In genomic region chr9:127541865-127542264, GRCh38 we compare ENCODE assay signal across 13 cellular contexts.
DNase-seq lines count a peak whose midpoint lies in the region; ATAC-seq and TF ChIP-seq lines count a peak whose summit lies in the region.
"Had no signal": no experiment of that assay in that cellular context is flagged by ENCODE, and none has a peak within 500 bp of the region (broad histone marks: within the 10 kb centered on the region; RNA-seq: fewer than 3 reads in every experiment).

No MANE protein-coding gene starts in this region.

- peaks cover 87% of the 10 kb centered on the region for H3K4me1 ChIP-seq in RWPE2 (ENCODE audit: insufficient read depth, poor library complexity, severe bottlenecking)
- H3K4me1 ChIP-seq in esophagus muscularis mucosa = peaks cover 59 to 100% (median 98%) of the 10 kb centered on the region in 4 donors
- H3K4me1 ChIP-seq in upper lobe of right lung = peaks cover 97% of the 10 kb centered on the region
- H3K4me1 ChIP-seq: parathyroid adenoma had no signal

- intact Hi-C loops in esophagus muscularis mucosa (cut with DNase I) = no loop called here
- intact Hi-C loops in upper lobe of right lung (cut with DNase I) = no loop called here

- peak overlapping the region; percentile 62 for H3K27ac Mint-ChIP-seq in nephron progenitor cell
- H3K27ac Mint-ChIP-seq: activated naive CD4-positive, alpha-beta T cell treated with anti-CD3 and anti-CD28 coated beads for 36 hours had no signal

- H3K27me3 ChIP-seq in RWPE2 (ENCODE audit: insufficient read depth, poor library complexity, severe bottlenecking) (no peaks in the 10 kb centered on the region), esophagus muscularis mucosa (no peaks in the 10 kb centered on the region), upper lobe of right lung (no peaks in the 10 kb centered on the region)

- no peak for ATAC-seq in RWPE2 (ENCODE audit: low read depth)
- ATAC-seq in upper lobe of right lung = peak; percentile 33
- no peak for ATAC-seq in HG03378 (IDR thresholded peaks at IDR 0.05; ENCODE audit: unreplicated experiment)
- no peak for ATAC-seq in HG02938 (IDR thresholded peaks at IDR 0.05; ENCODE audit: unreplicated experiment)

- no peak for TF ChIP-seq POLR2A in esophagus muscularis mucosa (IDR thresholded peaks at IDR 0.05; ENCODE audit: low read depth)

- WGBS in esophagus muscularis mucosa = 85% methylated on average over 8 of the region's 8 CpGs

- H3K4me3 ChIP-seq in RWPE2 (ENCODE audit: severe bottlenecking) (no peak overlapping the region), esophagus muscularis mucosa (no peak overlapping the region), upper lobe of right lung (no peak overlapping the region)

- no peaks in the 10 kb centered on the region for H3K9me3 Mint-ChIP-seq in nephron progenitor cell
- H3K9me3 Mint-ChIP-seq: activated naive CD4-positive, alpha-beta T cell treated with anti-CD3 and anti-CD28 coated beads for 36 hours had no signal

- TF ChIP-seq CTCF in RWPE2 (IDR thresholded peaks at IDR 0.05; ENCODE audit: poor library complexity, severe bottlenecking) (no peak), esophagus muscularis mucosa (IDR thresholded peaks at IDR 0.05) (no peak), nephron progenitor cell (IDR thresholded peaks at IDR 0.05) (no peak), upper lobe of right lung (IDR thresholded peaks at IDR 0.05) (no peak)

- no peaks in the 10 kb centered on the region for H3K9me3 ChIP-seq in RWPE2 (ENCODE audit: severe bottlenecking)
- no peaks in the 10 kb centered on the region for H3K9me3 ChIP-seq in esophagus muscularis mucosa
- no peaks in the 10 kb centered on the region for H3K9me3 ChIP-seq in upper lobe of right lung

- H3K36me3 Mint-ChIP-seq in nephron progenitor cell (ENCODE audit: low read depth) = no peaks in the 10 kb centered on the region

- H3K36me3 ChIP-seq in RWPE2 (ENCODE audit: low read depth) = peaks cover 59% of the 10 kb centered on the region
- H3K36me3 ChIP-seq in esophagus muscularis mucosa = no peaks in the 10 kb centered on the region
- no peaks in the 10 kb centered on the region for H3K36me3 ChIP-seq in upper lobe of right lung

- H3K4me1 Mint-ChIP-seq in nephron progenitor cell = peaks cover 36% of the 10 kb centered on the region

- DNase-seq in RWPE2 (ENCODE audit: low spot score) (no peak), esophagus muscularis mucosa (ENCODE audit: extremely low spot score) (no peak), nephron progenitor cell (no peak), upper lobe of right lung (peak; percentile 79), dermis blood vessel endothelial cell (no peak)
- DNase-seq: activated naive CD4-positive, alpha-beta T cell treated with anti-CD3 and anti-CD28 coated beads for 36 hours; effector CD8-positive, alpha-beta T cell; Karpas-422; NCI-H2171; SHP77 had no signal

- H3K27me3 Mint-ChIP-seq in nephron progenitor cell (ENCODE audit: low read depth, poor library complexity) = no peaks in the 10 kb centered on the region

- no peak overlapping the region for H3K4me3 Mint-ChIP-seq in nephron progenitor cell
- H3K4me3 Mint-ChIP-seq: activated naive CD4-positive, alpha-beta T cell treated with anti-CD3 and anti-CD28 coated beads for 36 hours had no signal

- no peak for TF ChIP-seq EP300 in esophagus muscularis mucosa (IDR thresholded peaks at IDR 0.05)

- H3K27ac ChIP-seq in RWPE2 (ENCODE audit: poor library complexity, severe bottlenecking) = peak overlapping the region; percentile 84
- peak overlapping the region; percentile 56 to 77 (median 61) for H3K27ac ChIP-seq in esophagus muscularis mucosa (replicated peaks in 1 of 4)
- peak overlapping the region; percentile 61 for H3K27ac ChIP-seq in upper lobe of right lung
- H3K27ac ChIP-seq: parathyroid adenoma had no signal
